Comparison of ENCODE assay signal across 8 cellular contexts in the genomic region with DNA sequence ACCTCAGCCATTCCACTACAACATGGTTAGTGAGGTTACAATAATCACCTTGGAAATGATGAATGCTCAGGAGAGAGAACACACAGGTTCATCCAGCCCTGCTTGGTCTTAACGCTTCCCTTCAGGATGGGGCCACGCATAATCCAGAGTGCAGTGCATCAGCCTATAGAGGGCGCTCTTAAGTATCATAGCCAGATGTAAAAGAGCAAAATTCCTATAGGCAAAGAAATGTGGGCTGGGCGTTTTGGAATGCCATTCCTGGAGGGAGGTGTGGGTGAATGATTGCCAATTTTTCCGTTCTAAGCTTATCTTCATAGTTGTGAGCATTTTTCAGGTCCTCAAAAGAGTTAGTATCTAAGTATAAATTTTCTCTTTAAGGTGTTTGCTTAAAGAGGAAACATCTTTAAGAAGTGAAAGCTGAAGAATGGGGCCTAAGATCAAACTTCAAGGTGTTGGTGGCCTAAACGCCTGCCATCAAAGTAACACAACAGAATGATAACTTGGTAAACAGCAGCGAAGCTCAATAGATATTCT. TPM values are rescaled to one million over a fixed set of nuclear protein-coding genes. Genes with fewer than 3 reads are reported as not detected.
DNase-seq lines count a peak whose midpoint lies in the region; TF ChIP-seq lines count a peak whose summit lies in the region.

No MANE protein-coding gene starts in this region.

- peak; percentile 69 for DNase-seq in A673 (ENCODE audit: low spot score)
- no peak for DNase-seq in GM10266 (ENCODE audit: extremely low spot score)
- DNase-seq in RPMI8226 = peak; percentile 65
- peak; percentile 87 for DNase-seq in endodermal cell
- peak; percentile 58 for DNase-seq in spleen
- DNase-seq in AG08395 (ENCODE audit: low spot score) = no peak
- DNase-seq in DMS153 treated with DMSO at 0.1 percent for 48 hours (lab: John Stamatoyannopoulos, UW; ENCODE audit: unreplicated experiment) = no peak
- no peak for DNase-seq in NCI-H2029 (lab: John Stamatoyannopoulos, UW)

- H3K4me1 Mint-ChIP-seq in endodermal cell = peaks cover 64% of the 10 kb centered on the region

- intact Hi-C loops in A673 (cut with micrococcal nuclease; ENCODE audit: unreplicated experiment) (loop anchor here (1.0 kb wide), 1 partner anchor 56 kb away; no protein-coding TSS in a partner anchor), spleen (cut with DNase I; ENCODE audit: low total_unique reads) (loop anchor here (10.0 kb wide), 1 partner anchor 61 kb away; no protein-coding TSS in a partner anchor)

- H3K4me3 ChIP-seq in A673 (ENCODE audit: low read depth, low read length, poor library complexity, severe bottlenecking) (no peak overlapping the region), endodermal cell (ENCODE audit: low read length) (no peak overlapping the region), spleen (peak overlapping the region; percentile 27 to 85 (median 59))

- no peak overlapping the region for H3K4me3 Mint-ChIP-seq in endodermal cell

- WGBS in endodermal cell (ENCODE audit: insufficient coverage in 1 of 2, insufficient read length in 1 of 2), 2 experiments = 47 to 82% methylated on average over 2 to 6 of the region's 7 CpGs
- WGBS in spleen, 5 donors = 37 to 61% (median 49%) methylated on average over 7 of the region's 7 CpGs

- H3K9me3 Mint-ChIP-seq in endodermal cell = no peaks in the 10 kb centered on the region

- H3K27me3 ChIP-seq in A673 (replicated peaks; ENCODE audit: insufficient read depth, low read depth, low read length, poor library complexity) = no peaks in the 10 kb centered on the region
- no peaks in the 10 kb centered on the region for H3K27me3 ChIP-seq in endodermal cell (ENCODE audit: control insufficient read depth, insufficient read depth, low read length, poor library complexity, severe bottlenecking)
- no peaks in the 10 kb centered on the region for H3K27me3 ChIP-seq in spleen (replicated peaks in 1 of 7)

- H3K27ac ChIP-seq in A673 (ENCODE audit: low read depth, low read length, poor library complexity, severe bottlenecking) (no peak overlapping the region), endodermal cell (ENCODE audit: low read depth, low read length) (no peak overlapping the region), spleen (peak overlapping the region; percentile 38 to 94 (median 88))

- POLR2A ChIA-PET in A673 (lab: Charles Lee; ENCODE audit: low non-redundant PET) = no interaction called here

- no peaks in the 10 kb centered on the region for H3K27me3 Mint-ChIP-seq in endodermal cell (ENCODE audit: insufficient read depth)

- CTCF ChIA-PET in A673 (lab: Charles Lee) = interaction anchor here (0.8 kb wide), 2 partner anchors 14 to 58 kb away, joined by 3 to 4 read pairs; no protein-coding TSS in a partner anchor

- no peaks in the 10 kb centered on the region for H3K36me3 Mint-ChIP-seq in endodermal cell (ENCODE audit: low read depth)

- BruUV-seq in A673 (replicated peaks; lab: Mats Ljungman, UMichigan) = no TSS peak

- H3K36me3 ChIP-seq in A673 (ENCODE audit: insufficient read depth, low read length, poor library complexity, severe bottlenecking) (no peaks in the 10 kb centered on the region), endodermal cell (ENCODE audit: control insufficient read depth, insufficient read depth, low read length) (no peaks in the 10 kb centered on the region), spleen (peaks cover 0 to 29% (median 0%) of the 10 kb centered on the region in 6 donors)

- TF ChIP-seq CTCF in A673 (conservative IDR thresholded peaks at IDR 0.05; ENCODE audit: low read depth, low read length) (peak; percentile 89), GM10266 (IDR thresholded peaks at IDR 0.05; ENCODE audit: control insufficient read depth, insufficient read depth, low read depth, missing control alignments) (peak; percentile 88), endodermal cell (conservative IDR thresholded peaks at IDR 0.05) (peak; percentile 95), spleen (IDR thresholded peaks at IDR 0.05 in 8 of 11, conservative IDR thresholded peaks at IDR 0.05 in 3 of 11) (peak; percentile 30 to 85 (median 75))

- TF ChIP-seq POLR2A in spleen (IDR thresholded peaks at IDR 0.05) = no peak

- H3K9ac ChIP-seq in endodermal cell (ENCODE audit: extremely low read depth, low read length, poor library complexity, severe bottlenecking) = no peak overlapping the region

- no peaks in the 10 kb centered on the region for H3K4me1 ChIP-seq in A673 (ENCODE audit: insufficient read depth, low read length, poor library complexity, severe bottlenecking)
- peaks cover 18% of the 10 kb centered on the region for H3K4me1 ChIP-seq in endodermal cell (ENCODE audit: control insufficient read depth, insufficient read depth, low read length)
- peaks cover 22 to 90% (median 66%) of the 10 kb centered on the region in 6 donors for H3K4me1 ChIP-seq in spleen

- H3K9me3 ChIP-seq in A673 (ENCODE audit: low read depth, low read length, poor library complexity, severe bottlenecking) = no peaks in the 10 kb centered on the region
- H3K9me3 ChIP-seq in endodermal cell (ENCODE audit: control insufficient read depth, low read length) = no peaks in the 10 kb centered on the region
- no peaks in the 10 kb centered on the region for H3K9me3 ChIP-seq in spleen

- H3K27ac Mint-ChIP-seq in endodermal cell = peak overlapping the region; percentile 42

RNA-seq across cellular contexts. Expression of a gene that starts 1.8 kb away (rescaled TPM):
- total RNA-seq in A673 (2021) (0.17 and 0.37 TPM in 2 replicates), endodermal cell (10 to 100 TPM in 1 of 2 donors, 1 to 10 TPM in 1; 9.3 to 10.4 TPM), spleen (100 to 1,000 TPM; 128 to 247 (median 172) TPM)
- polyA plus RNA-seq in endodermal cell (2013, experiment 1 of 2) = 7.0 TPM
- 6.5 TPM for polyA plus RNA-seq in endodermal cell (2013, experiment 2 of 2)
- polyA plus RNA-seq in spleen = 10 to 100 TPM; 40.6 to 43.4 (median 41.2) TPM

Comparison
In these comparisons a context has a peak if more than half of its experiments do, and no peak if none do; other contexts are left out.
1. DNase-seq: peak in A673 (single experiment), RPMI8226 (single experiment), endodermal cell (single experiment) and spleen (single experiment); none in GM10266 (single experiment), AG08395 (single experiment), DMS153 treated with DMSO at 0.1 percent for 48 hours (single experiment) and NCI-H2029 (single experiment).
2. H3K27ac ChIP-seq: peak in spleen (8 of 8); none in A673 (single experiment) and endodermal cell (single experiment).
3. H3K4me3 ChIP-seq: peak in spleen (8 of 8); none in A673 (single experiment) and endodermal cell (single experiment).
4. RNA of a gene that starts 1.8 kb away (total RNA-seq): 128 to 247 TPM in spleen; 9.3 to 10.4 TPM in endodermal cell and 0.17 to 0.37 TPM in A673; every median in the first group is over 10 times any median in the second.
5. Peak in every context shown above with its lines, with median percentiles within 50 percentile points of each other: CTCF ChIP-seq.